Comparison of ENCODE assay signal across 22 cellular contexts in genomic region chr7:24738577-24738976, GRCh38.
"Had no signal": no experiment of that assay in that cellular context is flagged by ENCODE, and none has a peak within 500 bp of the region (broad histone marks: within the 10 kb centered on the region; RNA-seq: fewer than 3 reads in every experiment).

No MANE protein-coding gene starts in this region.

- H3K27ac Mint-ChIP-seq: mesothelial cell of epicardium, naive B cell had no signal

- H3K4me1 ChIP-seq: gastroesophageal sphincter, left lung, lower lobe of right lung had no signal

- H3K4me3 Mint-ChIP-seq: mesothelial cell of epicardium, naive B cell had no signal

- ATAC-seq: foreskin keratinocyte, gastroesophageal sphincter, heart left ventricle, left cardiac atrium, left lung, left ventricle myocardium superior, lower lobe of right lung, mucosa of descending colon had no signal

- H3K36me3 ChIP-seq: gastroesophageal sphincter, heart left ventricle, left lung, lower lobe of right lung had no signal

- FAIRE-seq: colon, endothelial cell of umbilical vein, frontal cortex, islet of Langerhans had no signal

- H3K4me3 ChIP-seq: coronary artery, dorsolateral prefrontal cortex, esophagus muscularis mucosa, gastroesophageal sphincter, heart left ventricle, left lung, lower lobe of right lung, mucosa of descending colon had no signal

- DNase-seq: dermis blood vessel endothelial cell; dorsolateral prefrontal cortex; effector CD4-positive, alpha-beta T cell; effector memory CD4-positive, alpha-beta T cell; foreskin keratinocyte; heart left ventricle; hippocampal formation; left cardiac atrium; left lung; left ventricle myocardium superior; lower lobe of right lung; mesenchymal stem cell; mucosa of descending colon; naive B cell had no signal

- H3K27ac ChIP-seq: coronary artery, dorsolateral prefrontal cortex, esophagus muscularis mucosa, gastroesophageal sphincter, heart left ventricle, left lung, lower lobe of right lung had no signal

- H3K27me3 ChIP-seq: dorsolateral prefrontal cortex, esophagus muscularis mucosa, foreskin keratinocyte, gastroesophageal sphincter, heart left ventricle, left lung had no signal
